ENCODE assay signal across 8 cellular contexts in genomic region chr4:102759835-102760644, GRCh38. TPM values are rescaled to one million over a fixed set of nuclear protein-coding genes. Genes with fewer than 3 reads are reported as not detected.
A peak's percentile ranks its signal among the peaks of the same experiment; 100 is the strongest.
DNase-seq lines count a peak whose midpoint lies in the region; ATAC-seq lines count a peak whose summit lies in the region.

No MANE protein-coding gene starts in this region.

- peaks cover 24% of the 10 kb centered on the region for H3K36me3 Mint-ChIP-seq in stimulated activated memory B cell treated with anti-CD40 and anti-IgM and Interleukin-4, amounts not matched to agents 10 μg/mL and 1 μg/mL and 100 μg/mL, for 72 hours

- no peaks in the 10 kb centered on the region for H3K27me3 Mint-ChIP-seq in stimulated activated memory B cell treated with anti-CD40 and anti-IgM and Interleukin-4, amounts not matched to agents 10 μg/mL and 1 μg/mL and 100 μg/mL, for 72 hours

- H3K27me3 ChIP-seq in SJCRH30 = no peaks in the 10 kb centered on the region

- H3K4me3 Mint-ChIP-seq in stimulated activated memory B cell treated with anti-CD40 and anti-IgM and Interleukin-4, amounts not matched to agents 10 μg/mL and 1 μg/mL and 100 μg/mL, for 72 hours = peak overlapping the region; percentile 93

- peaks cover 55% of the 10 kb centered on the region for H3K4me1 Mint-ChIP-seq in stimulated activated memory B cell treated with anti-CD40 and anti-IgM and Interleukin-4, amounts not matched to agents 10 μg/mL and 1 μg/mL and 100 μg/mL, for 72 hours

- peak; percentile 47 for ATAC-seq in GM19463 (IDR thresholded peaks at IDR 0.05; ENCODE audit: unreplicated experiment)
- ATAC-seq in HG03457 (IDR thresholded peaks at IDR 0.05; ENCODE audit: unreplicated experiment) = peak; percentile 51
- ATAC-seq in stimulated activated memory B cell treated with anti-CD40 and anti-IgM and Interleukin-4, amounts not matched to agents 10 μg/mL and 1 μg/mL and 100 μg/mL, for 72 hours = peak; percentile 94

- peak overlapping the region; percentile 99 for H3K27ac Mint-ChIP-seq in stimulated activated memory B cell treated with anti-CD40 and anti-IgM and Interleukin-4, amounts not matched to agents 10 μg/mL and 1 μg/mL and 100 μg/mL, for 72 hours

- H3K4me3 ChIP-seq in SJCRH30 = peak overlapping the region; percentile 90

- no peaks in the 10 kb centered on the region for H3K4me1 ChIP-seq in SJCRH30

- peak overlapping the region; percentile 12; the same call in 1 of the 2 replicates for H3K27ac ChIP-seq in SJCRH30

- DNase-seq in GDM1 (lab: John Stamatoyannopoulos, UW) = peak; percentile 71
- DNase-seq in SJCRH30 = peak; percentile 3 to 26
- DNase-seq in cerebellum (ENCODE audit: low spot score) = peak; percentile 35
- peak; percentile 69 for DNase-seq in kidney tubule cell (ENCODE audit: low spot score)
- no peak for DNase-seq in ureter (ENCODE audit: low spot score)

- H3K36me3 ChIP-seq in SJCRH30 = no peaks in the 10 kb centered on the region

- no peaks in the 10 kb centered on the region for H3K9me3 Mint-ChIP-seq in stimulated activated memory B cell treated with anti-CD40 and anti-IgM and Interleukin-4, amounts not matched to agents 10 μg/mL and 1 μg/mL and 100 μg/mL, for 72 hours

- H3K9me3 ChIP-seq in SJCRH30 (replicated peaks) = no peaks in the 10 kb centered on the region

RNA-seq across cellular contexts. Expression of gene MANBA, which starts 0.7 kb away (rescaled TPM):
- 13.5 and 14.1 TPM in 2 replicates for total RNA-seq in SJCRH30 (2014; rRNA removed; shearing (Covaris generic))
- 21.9 TPM for total RNA-seq in cerebellum
- 23.6 TPM for total RNA-seq in ureter
